8 cellular contexts compared by ENCODE assay signal in the genomic region with DNA sequence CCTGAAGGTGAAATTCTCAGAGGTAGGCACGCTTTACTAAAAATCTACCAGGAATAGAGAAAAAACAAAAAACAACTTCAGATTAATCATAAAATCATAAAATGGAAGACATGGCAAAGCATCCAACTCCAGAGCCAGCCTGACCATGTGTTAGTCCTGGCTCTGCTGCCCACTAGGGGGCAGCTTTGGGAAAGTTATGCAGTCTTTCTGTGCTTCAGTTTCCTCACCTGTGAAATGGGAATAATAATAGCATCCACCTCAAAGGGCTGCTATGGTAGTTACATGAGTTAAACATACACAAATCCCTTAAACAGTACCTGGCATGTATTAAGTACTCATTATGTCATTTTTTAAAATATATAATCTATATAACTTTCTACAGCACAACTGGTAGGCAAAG. TPM values are rescaled to one million over a fixed set of nuclear protein-coding genes. Genes with fewer than 3 reads are reported as not detected.
DNase-seq lines count a peak whose midpoint lies in the region; ATAC-seq, FAIRE-seq and TF ChIP-seq lines count a peak whose summit lies in the region.

No MANE protein-coding gene starts in this region.

- no peaks in the 10 kb centered on the region for H3K9me3 Mint-ChIP-seq in activated T-cell treated with anti-CD3 and anti-CD28 coated beads, Interleukin-2, amount 50 U/mL, for 72 hours

- no peak for ATAC-seq in activated T-cell treated with anti-CD3 and anti-CD28 coated beads, Interleukin-2, amount 50 U/mL, for 72 hours (replicated peaks in 1 of 2)
- no peak for ATAC-seq in GM21528 (IDR thresholded peaks at IDR 0.05; ENCODE audit: low FRiP score, unreplicated experiment)
- no peak for ATAC-seq in GM21576 (IDR thresholded peaks at IDR 0.05; ENCODE audit: unreplicated experiment)

- 37 to 83% methylated on average over 1 of the region's 1 CpG for WGBS in transverse colon (ENCODE audit: low coverage in 1 of 2), 2 donors

- intact Hi-C loops in endothelial cell of umbilical vein (cut with micrococcal nuclease) (loop anchor here (1.0 to 2.0 kb wide), 4 partner anchors 463 to 869 kb away; no protein-coding TSS in a partner anchor), transverse colon (cut with DNase I; ENCODE audit: low total_unique reads) (no loop called here), vagina (cut with DNase I) (no loop called here)

- no peak overlapping the region for H2AFZ ChIP-seq in endothelial cell of umbilical vein (ENCODE audit: low read depth, low read length)

- H3K36me3 ChIP-seq in endothelial cell of umbilical vein (ENCODE audit: control insufficient read depth in 2 of 2, extremely low read depth in 1 of 2, insufficient read depth in 2 of 2, low read length in 2 of 2) (no peaks in the 10 kb centered on the region), transverse colon (no peaks in the 10 kb centered on the region), vagina (no peaks in the 10 kb centered on the region)

- no peak overlapping the region for H3K9ac ChIP-seq in endothelial cell of umbilical vein (replicated peaks; ENCODE audit: extremely low read depth, insufficient read depth, low read length)

- H3K27ac ChIP-seq in endothelial cell of umbilical vein (ENCODE audit: insufficient read depth, low read depth, low read length): no peak overlapping the region
- H3K27ac ChIP-seq in transverse colon: no peak overlapping the region
- no peak overlapping the region for H3K27ac ChIP-seq in vagina

- TF ChIP-seq POLR2A in endothelial cell of umbilical vein (IDR thresholded peaks at IDR 0.05; ENCODE audit: low read depth, low read length) (no peak), transverse colon (IDR thresholded peaks at IDR 0.05) (no peak), vagina (IDR thresholded peaks at IDR 0.05) (no peak)

- H3K27me3 Mint-ChIP-seq in activated T-cell treated with anti-CD3 and anti-CD28 coated beads, Interleukin-2, amount 50 U/mL, for 72 hours (ENCODE audit: low read depth): peaks cover 5% of the 10 kb centered on the region

- no TSS peak for BruUV-seq in endothelial cell of umbilical vein (replicated peaks; lab: Mats Ljungman, UMichigan)

- no peaks in the 10 kb centered on the region for H3K79me2 ChIP-seq in endothelial cell of umbilical vein (ENCODE audit: control insufficient read depth, insufficient read depth, low read length)

- in situ Hi-C loops in transverse colon (cut with MboI; ENCODE audit: low pct_ligation_motif_present in 1 of 4, low pct_unique_long_range_greater_than_20kb in 1 of 4, low sequenced_read_pairs in 3 of 4): no loop called here

- no peaks in the 10 kb centered on the region for H3K4me1 ChIP-seq in endothelial cell of umbilical vein (ENCODE audit: control insufficient read depth, extremely low read depth, insufficient read depth, low read length)
- no peaks in the 10 kb centered on the region for H3K4me1 ChIP-seq in transverse colon
- H3K4me1 ChIP-seq in vagina: no peaks in the 10 kb centered on the region

- CTCF ChIA-PET in endothelial cell of umbilical vein (lab: Charles Lee): interaction anchor here (1.5 kb wide), 1 partner anchor 817 kb away, joined by 3 read pairs; no protein-coding TSS in a partner anchor

- no peak overlapping the region for H3K4me2 ChIP-seq in endothelial cell of umbilical vein (ENCODE audit: insufficient read depth, low read length)

- no peaks in the 10 kb centered on the region for H3K4me1 Mint-ChIP-seq in activated T-cell treated with anti-CD3 and anti-CD28 coated beads, Interleukin-2, amount 50 U/mL, for 72 hours (ENCODE audit: low read depth)

- no peaks in the 10 kb centered on the region for H4K20me1 ChIP-seq in endothelial cell of umbilical vein (replicated peaks; ENCODE audit: control insufficient read depth, extremely low read depth, insufficient read depth, low read length)

- H3K9me1 ChIP-seq in endothelial cell of umbilical vein (replicated peaks; ENCODE audit: control insufficient read depth, extremely low read depth, insufficient read depth, low read length): no peaks in the 10 kb centered on the region

- no peak overlapping the region for H3K27ac Mint-ChIP-seq in activated T-cell treated with anti-CD3 and anti-CD28 coated beads, Interleukin-2, amount 50 U/mL, for 72 hours

- POLR2A ChIA-PET in endothelial cell of umbilical vein (lab: Charles Lee): no interaction called here

- no peak for TF ChIP-seq EP300 in transverse colon (IDR thresholded peaks at IDR 0.05; ENCODE audit: low read depth)

- peaks cover 0 to 2% of the 10 kb centered on the region in 2 donors for H3K36me3 Mint-ChIP-seq in activated T-cell treated with anti-CD3 and anti-CD28 coated beads, Interleukin-2, amount 50 U/mL, for 72 hours (ENCODE audit: insufficient read depth in 2 of 2)

- H3K9me3 ChIP-seq in endothelial cell of umbilical vein (replicated peaks; ENCODE audit: control insufficient read depth, insufficient read depth, low read length) (no peaks in the 10 kb centered on the region), transverse colon (no peaks in the 10 kb centered on the region), vagina (no peaks in the 10 kb centered on the region)

- peak; percentile 40 to 46 for TF ChIP-seq CTCF in endothelial cell of umbilical vein (IDR thresholded peaks at IDR 0.05; ENCODE audit: extremely low read depth in 1 of 2, insufficient read depth in 1 of 2, low read depth in 1 of 2, low read length in 2 of 2)
- TF ChIP-seq CTCF in transverse colon (IDR thresholded peaks at IDR 0.05): peak; percentile 40 to 49 (median 44)
- TF ChIP-seq CTCF in vagina (IDR thresholded peaks at IDR 0.05): no peak

- no peak overlapping the region for H3K4me3 Mint-ChIP-seq in activated T-cell treated with anti-CD3 and anti-CD28 coated beads, Interleukin-2, amount 50 U/mL, for 72 hours

- peak; percentile 12 to 14 for DNase-seq in activated T-cell treated with anti-CD3 and anti-CD28 coated beads, Interleukin-2, amount 50 U/mL, for 72 hours
- DNase-seq in activated T-cell treated with anti-CD3 and anti-CD28 coated beads for 4 hours (no peak), NCI-H524 (lab: John Stamatoyannopoulos, UW) (peak; percentile 22 to 37), endothelial cell of umbilical vein (ENCODE audit: low read depth, low spot score) (no peak), transverse colon (peak; percentile 44), vagina (ENCODE audit: extremely low spot score in 2 of 2) (no peak)

- H3K27me3 ChIP-seq in endothelial cell of umbilical vein (ENCODE audit: control insufficient read depth in 2 of 2, insufficient read depth in 2 of 2, low read length in 2 of 2) (no peaks in the 10 kb centered on the region), transverse colon (no peaks in the 10 kb centered on the region), vagina (no peaks in the 10 kb centered on the region)

- dilution Hi-C loops in endothelial cell of umbilical vein (cut with MboI; ENCODE audit: extremely low pct_ligation_motif_present, low sequenced_read_pairs): no loop called here

- FAIRE-seq in endothelial cell of umbilical vein (lab: Jason Lieb, UNC): no peak

- H3K4me3 ChIP-seq in endothelial cell of umbilical vein (replicated peaks in 1 of 3; ENCODE audit: insufficient read depth in 1 of 3, low read depth in 1 of 3, low read length in 3 of 3) (no peak overlapping the region), transverse colon (no peak overlapping the region), vagina (no peak overlapping the region)

TF ChIP-seq in endothelial cell of umbilical vein, 7 proteins besides CTCF, POLR2A, EP300 and RAD21:
- TF ChIP-seq MYC (IDR thresholded peaks at IDR 0.05; ENCODE audit: low read depth, low read length) (no peak), JUN (IDR thresholded peaks at IDR 0.05; ENCODE audit: borderline replicate concordance, insufficient read depth, insufficient read length, low read depth) (no peak), POLR2AphosphoS5 (IDR thresholded peaks at IDR 0.05; ENCODE audit: insufficient read depth, low read depth, low read length) (no peak), FOS (IDR thresholded peaks at IDR 0.05; ENCODE audit: borderline replicate concordance, insufficient read depth, low read length) (no peak), EZH2 (IDR thresholded peaks at IDR 0.05; ENCODE audit: borderline replicate concordance, low read depth, low read length, severe bottlenecking) (no peak), GATA2 (IDR thresholded peaks at IDR 0.05; ENCODE audit: insufficient read depth, insufficient read length, low read depth, low read length) (no peak)
- TF ChIP-seq, protein P1, sequence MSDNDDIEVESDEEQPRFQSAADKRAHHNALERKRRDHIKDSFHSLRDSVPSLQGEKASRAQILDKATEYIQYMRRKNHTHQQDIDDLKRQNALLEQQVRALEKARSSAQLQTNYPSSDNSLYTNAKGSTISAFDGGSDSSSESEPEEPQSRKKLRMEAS (IDR thresholded peaks at IDR 0.05; ENCODE audit: insufficient read depth, insufficient read length): no peak
TF ChIP-seq in endothelial cell of umbilical vein: peak in this region for 0.

RNA-seq across cellular contexts. Expression of a gene that starts 52.3 kb away (rescaled TPM):
- 1 to 10 TPM in 1 of 2 donors, under 1 TPM in 1; 0.51 to 1.8 TPM for total RNA-seq in activated T-cell treated with anti-CD3 and anti-CD28 coated beads, Interleukin-2, amount 50 U/mL, for 72 hours
- total RNA-seq in endothelial cell of umbilical vein (0.25 and 0.33 TPM in 2 replicates), transverse colon (10 to 100 TPM in 1 of 4 donors, 1 to 10 TPM in 3; 2.6 to 15.9 (median 5.5) TPM), vagina (52.3 TPM)
- 0.08 and 0.16 TPM in 2 replicates for polyA plus RNA-seq in endothelial cell of umbilical vein
- polyA plus RNA-seq in endothelial cell of umbilical vein (2011; cell fraction: cytosol; rRNA removed): 0.04 and 0.06 TPM in 2 replicates
- 0.11 and 0.20 TPM in 2 replicates for polyA plus RNA-seq in endothelial cell of umbilical vein (2011; cell fraction: nucleus; rRNA removed)
- 0.12 TPM in 2 replicates for polyA plus RNA-seq in endothelial cell of umbilical vein (2012)
- 0.07 and 0.89 TPM in 2 replicates for polyA minus RNA-seq in endothelial cell of umbilical vein
- polyA minus RNA-seq in endothelial cell of umbilical vein (2011; cell fraction: cytosol; rRNA and poly(A)+ RNA removed): 30.3 TPM
- 0.29 and 0.72 TPM in 2 replicates for polyA minus RNA-seq in endothelial cell of umbilical vein (2011; cell fraction: nucleus; rRNA and poly(A)+ RNA removed)

Comparison
In these comparisons a context has a peak if more than half of its experiments do, and no peak if none do; other contexts are left out.
1. DNase-seq: peak in activated T-cell treated with anti-CD3 and anti-CD28 coated beads, Interleukin-2, amount 50 U/mL, for 72 hours (2 of 2), NCI-H524 (2 of 2) and transverse colon (single experiment); none in activated T-cell treated with anti-CD3 and anti-CD28 coated beads for 4 hours (single experiment), endothelial cell of umbilical vein (single experiment) and vagina (0 of 2).
2. CTCF ChIP-seq: peak in endothelial cell of umbilical vein (2 of 2) and transverse colon (5 of 5); none in vagina (0 of 3).